ENCODE assay signal across 11 cellular contexts in the genomic region with DNA sequence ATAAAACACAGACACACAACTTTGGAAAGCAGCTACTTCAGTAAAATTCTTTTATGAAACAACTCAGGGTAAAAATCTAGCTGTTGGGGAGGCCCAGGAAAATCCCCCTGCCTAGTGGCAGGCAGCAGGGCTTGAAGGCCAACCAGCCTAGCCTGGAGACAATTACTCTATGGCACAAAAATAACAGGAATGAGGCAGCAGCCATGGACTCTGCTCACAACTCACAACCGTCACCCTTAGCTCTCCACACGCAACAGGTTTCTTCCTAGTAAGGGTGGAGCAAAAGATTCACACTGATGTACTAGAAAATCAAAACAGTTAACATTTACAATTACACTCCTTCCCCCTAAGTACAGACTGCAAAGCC. TPM values are rescaled to one million over a fixed set of nuclear protein-coding genes. Genes with fewer than 3 reads are reported as not detected.
A peak's percentile ranks its signal among the peaks of the same experiment; 100 is the strongest.
DNase-seq lines count a peak whose midpoint lies in the region; ATAC-seq and TF ChIP-seq lines count a peak whose summit lies in the region.
"Had no signal": no experiment of that assay in that cellular context is flagged by ENCODE, and none has a peak within 500 bp of the region (broad histone marks: within the 10 kb centered on the region; RNA-seq: fewer than 3 reads in every experiment).

No MANE protein-coding gene starts in this region.

- H3K27ac Mint-ChIP-seq in stimulated activated naive CD8-positive, alpha-beta T cell treated with anti-CD3 and anti-CD28 coated beads, Interleukin-15, amount 100 ng/mL, for 72 hours, result peak overlapping the region; percentile 6 to 87

- H3K27ac ChIP-seq in lower lobe of right lung, result peak overlapping the region; percentile 56
- H3K27ac ChIP-seq: SK-N-MC had no signal

- H3K27me3 ChIP-seq in adipocyte (replicated peaks; ENCODE audit: control insufficient read depth, insufficient read depth, low read length) (no peaks in the 10 kb centered on the region), lower lobe of right lung (ENCODE audit: low read depth) (no peaks in the 10 kb centered on the region)

- peak overlapping the region; percentile 14 to 34 for H3K4me3 Mint-ChIP-seq in stimulated activated naive CD8-positive, alpha-beta T cell treated with anti-CD3 and anti-CD28 coated beads, Interleukin-15, amount 100 ng/mL, for 72 hours

- H3K36me3 ChIP-seq in adipocyte (ENCODE audit: control insufficient read depth, insufficient read depth, low read length, severe bottlenecking) (peaks cover 24% of the 10 kb centered on the region), lower lobe of right lung (peaks cover 21% of the 10 kb centered on the region)

- no peaks in the 10 kb centered on the region for H3K9me3 Mint-ChIP-seq in stimulated activated naive CD8-positive, alpha-beta T cell treated with anti-CD3 and anti-CD28 coated beads, Interleukin-15, amount 100 ng/mL, for 72 hours

- no peaks in the 10 kb centered on the region for H3K27me3 Mint-ChIP-seq in stimulated activated naive CD8-positive, alpha-beta T cell treated with anti-CD3 and anti-CD28 coated beads, Interleukin-15, amount 100 ng/mL, for 72 hours

- peak; percentile 58 for DNase-seq in DMS53 (lab: John Stamatoyannopoulos, UW)
- DNase-seq in DMS53 treated with DMSO at 0.1 percent for 48 hours (lab: John Stamatoyannopoulos, UW; ENCODE audit: unreplicated experiment), result no peak
- peak; percentile 30 for DNase-seq in adipocyte (ENCODE audit: low read depth)
- DNase-seq in lower lobe of right lung, result no peak
- DNase-seq in stimulated activated naive CD8-positive, alpha-beta T cell treated with anti-CD3 and anti-CD28 coated beads, Interleukin-15, amount 100 ng/mL, for 72 hours, result no peak
- no peak for DNase-seq in SIG-M5 (lab: John Stamatoyannopoulos, UW)
- no peak for DNase-seq in stimulated activated CD4-positive, alpha-beta T cell treated with anti-CD3 and anti-CD28 coated beads, Interleukin-4, amount 100 ng/mL, for 1 hour
- DNase-seq: dermis blood vessel endothelial cell had no signal

- peaks cover 88% of the 10 kb centered on the region for H3K4me1 Mint-ChIP-seq in stimulated activated naive CD8-positive, alpha-beta T cell treated with anti-CD3 and anti-CD28 coated beads, Interleukin-15, amount 100 ng/mL, for 72 hours

- peak overlapping the region; percentile 64 for H3K9ac ChIP-seq in adipocyte (ENCODE audit: low read length)

- peak overlapping the region; percentile 3 for H3K4me3 ChIP-seq in adipocyte (ENCODE audit: low read length)
- H3K4me3 ChIP-seq in lower lobe of right lung, result no peak overlapping the region
- H3K4me3 ChIP-seq: SK-N-MC had no signal

- H3K4me1 ChIP-seq in adipocyte (ENCODE audit: control insufficient read depth, insufficient read depth, low read length) (peaks cover 30% of the 10 kb centered on the region), lower lobe of right lung (peaks cover 43% of the 10 kb centered on the region)

- no peaks in the 10 kb centered on the region for H3K9me3 ChIP-seq in adipocyte (ENCODE audit: control insufficient read depth, low read length)
- H3K9me3 ChIP-seq in lower lobe of right lung, result no peaks in the 10 kb centered on the region

- ATAC-seq in lower lobe of right lung (no peak), HG02759 (IDR thresholded peaks at IDR 0.05; ENCODE audit: unreplicated experiment) (no peak)
- ATAC-seq in stimulated activated naive CD8-positive, alpha-beta T cell treated with anti-CD3 and anti-CD28 coated beads, Interleukin-15, amount 100 ng/mL, for 72 hours, result no peak

- intact Hi-C loops in lower lobe of right lung (cut with DNase I), result no loop called here

- no peak for TF ChIP-seq CTCF in lower lobe of right lung (IDR thresholded peaks at IDR 0.05)

RNA-seq across cellular contexts. Expression of gene FBXL22, which starts 0.5 kb away (rescaled TPM):
- 1.4 TPM for total RNA-seq in lower lobe of right lung
- total RNA-seq: A172, dermis blood vessel endothelial cell had no signal

Comparison
In these comparisons a context has a peak if more than half of its experiments do, and no peak if none do; other contexts are left out.
1. DNase-seq: peak in DMS53 (single experiment) and adipocyte (single experiment); none in DMS53 treated with DMSO at 0.1 percent for 48 hours (single experiment), lower lobe of right lung (single experiment), stimulated activated naive CD8-positive, alpha-beta T cell treated with anti-CD3 and anti-CD28 coated beads, Interleukin-15, amount 100 ng/mL, for 72 hours (0 of 2), SIG-M5 (single experiment) and stimulated activated CD4-positive, alpha-beta T cell treated with anti-CD3 and anti-CD28 coated beads, Interleukin-4, amount 100 ng/mL, for 1 hour (single experiment).